16 cellular contexts compared by ENCODE assay signal in genomic region chr1:28062806-28063205, GRCh38. TPM values are rescaled to one million over a fixed set of nuclear protein-coding genes. Genes with fewer than 3 reads are reported as not detected.
DNase-seq lines count a peak whose midpoint lies in the region; ATAC-seq and TF ChIP-seq lines count a peak whose summit lies in the region.
"Had no signal": no experiment of that assay in that cellular context is flagged by ENCODE, and none has a peak within 500 bp of the region (broad histone marks: within the 10 kb centered on the region; RNA-seq: fewer than 3 reads in every experiment).

No MANE protein-coding gene starts in this region.

- H3K27ac ChIP-seq in Karpas-422 (ENCODE audit: low read length) (peak overlapping the region; percentile 62), left lung (peak overlapping the region in 1 of 2 donors; percentile 58), MM.1S (ENCODE audit: low read length) (no peak overlapping the region)
- H3K27ac ChIP-seq: GM23248 had no signal

- DNase-seq in COLO829 (ENCODE audit: low spot score): peak; percentile 46
- DNase-seq in Karpas-422: no peak
- peak; percentile 52 for DNase-seq in activated naive CD4-positive, alpha-beta T cell treated with anti-CD3 and anti-CD28 coated beads for 36 hours
- DNase-seq in left lung: peak in 1 of 2 donors; percentile 41
- no peak for DNase-seq in progenitor cell of endocrine pancreas (ENCODE audit: low spot score, unreplicated experiment)
- DNase-seq in NCI-H2227 (lab: John Stamatoyannopoulos, UW; ENCODE audit: unreplicated experiment): no peak
- no peak for DNase-seq in RPMI8226
- no peak for DNase-seq in MM.1S
- DNase-seq: GM23248; islet precursor cell; NCI-H748 treated with DMSO at 0.1 percent for 48 hours; stimulated activated naive B cell treated with anti-CD40 and anti-IgM and Interleukin-4, amounts not matched to agents 10 μg/mL and 1 μg/mL and 100 μg/mL, for 72 hours had no signal

- peaks cover 99% of the 10 kb centered on the region for H3K79me2 ChIP-seq in Karpas-422 (ENCODE audit: low read length)
- peaks cover 79% of the 10 kb centered on the region for H3K79me2 ChIP-seq in MM.1S (ENCODE audit: low read length)

- H3K27me3 Mint-ChIP-seq in activated naive CD4-positive, alpha-beta T cell treated with anti-CD3 and anti-CD28 coated beads for 36 hours (ENCODE audit: low read depth): no peaks in the 10 kb centered on the region
- no peaks in the 10 kb centered on the region for H3K27me3 Mint-ChIP-seq in progenitor cell of endocrine pancreas
- H3K27me3 Mint-ChIP-seq: central memory CD8-positive, alpha-beta T cell; IgD-negative memory B cell; stimulated activated naive B cell treated with anti-CD40 and anti-IgM and Interleukin-4, amounts not matched to agents 10 μg/mL and 1 μg/mL and 100 μg/mL, for 72 hours had no signal

- no peak overlapping the region for H3K4me3 Mint-ChIP-seq in activated naive CD4-positive, alpha-beta T cell treated with anti-CD3 and anti-CD28 coated beads for 36 hours
- H3K4me3 Mint-ChIP-seq in progenitor cell of endocrine pancreas (ENCODE audit: low read depth): no peak overlapping the region
- H3K4me3 Mint-ChIP-seq: central memory CD8-positive, alpha-beta T cell; nephron; stimulated activated naive B cell treated with anti-CD40 and anti-IgM and Interleukin-4, amounts not matched to agents 10 μg/mL and 1 μg/mL and 100 μg/mL, for 72 hours had no signal

- H3K36me3 ChIP-seq in Karpas-422 (ENCODE audit: insufficient read depth, low read length): peaks cover 10% of the 10 kb centered on the region
- peaks cover 0 to 9% of the 10 kb centered on the region in 2 donors for H3K36me3 ChIP-seq in left lung
- H3K36me3 ChIP-seq in MM.1S (replicated peaks; ENCODE audit: insufficient read depth, low read length): no peaks in the 10 kb centered on the region

- peaks cover 57% of the 10 kb centered on the region for H3K4me1 Mint-ChIP-seq in activated naive CD4-positive, alpha-beta T cell treated with anti-CD3 and anti-CD28 coated beads for 36 hours (ENCODE audit: low read depth)
- peaks cover 17% of the 10 kb centered on the region for H3K4me1 Mint-ChIP-seq in progenitor cell of endocrine pancreas (ENCODE audit: low read depth)

- H3K4me1 ChIP-seq in Karpas-422 (ENCODE audit: low read length) (peaks cover 92% of the 10 kb centered on the region), left lung (peaks cover 0 to 36% of the 10 kb centered on the region in 2 donors), MM.1S (ENCODE audit: low read length) (peaks cover 20% of the 10 kb centered on the region)

- peak; percentile 22 for ATAC-seq in left lung
- ATAC-seq: stimulated activated naive B cell treated with anti-CD40 and anti-IgM and Interleukin-4, amounts not matched to agents 10 μg/mL and 1 μg/mL and 100 μg/mL, for 72 hours had no signal

- H3K9ac ChIP-seq in Karpas-422 (ENCODE audit: low read length): no peak overlapping the region
- H3K9ac ChIP-seq in MM.1S (ENCODE audit: low read length): no peak overlapping the region
- H3K9ac ChIP-seq: GM23248 had no signal

- no peak for TF ChIP-seq CTCF in left lung (IDR thresholded peaks at IDR 0.05)
- TF ChIP-seq CTCF in progenitor cell of endocrine pancreas (IDR thresholded peaks at IDR 0.05; ENCODE audit: unreplicated experiment): no peak
- no peak for TF ChIP-seq CTCF in MM.1S (IDR thresholded peaks at IDR 0.05; ENCODE audit: low read length)

- H3K27me3 ChIP-seq in Karpas-422 (ENCODE audit: low read length) (no peaks in the 10 kb centered on the region), left lung (no peaks in the 10 kb centered on the region), MM.1S (replicated peaks; ENCODE audit: insufficient read depth, low read length) (no peaks in the 10 kb centered on the region)

- intact Hi-C loops in activated naive CD4-positive, alpha-beta T cell treated with anti-CD3 and anti-CD28 coated beads for 36 hours (cut with micrococcal nuclease): no loop called here
- intact Hi-C loops in left lung (cut with DNase I): no loop called here

- H3F3A ChIP-seq in MM.1S (ENCODE audit: insufficient read depth, low read length): peaks cover 17% of the 10 kb centered on the region

- H3K9me3 ChIP-seq in Karpas-422 (ENCODE audit: low read length): no peaks in the 10 kb centered on the region
- no peaks in the 10 kb centered on the region for H3K9me3 ChIP-seq in left lung
- no peaks in the 10 kb centered on the region for H3K9me3 ChIP-seq in MM.1S (replicated peaks; ENCODE audit: insufficient read depth, low read length)

- peaks cover 6% of the 10 kb centered on the region for H3K36me3 Mint-ChIP-seq in activated naive CD4-positive, alpha-beta T cell treated with anti-CD3 and anti-CD28 coated beads for 36 hours (ENCODE audit: low read depth)
- H3K36me3 Mint-ChIP-seq in progenitor cell of endocrine pancreas (ENCODE audit: insufficient read depth): peaks cover 1% of the 10 kb centered on the region

- H2AFZ ChIP-seq in Karpas-422 (ENCODE audit: low read length) (no peak overlapping the region), MM.1S (ENCODE audit: low read length) (no peak overlapping the region)
- H2AFZ ChIP-seq: GM23248 had no signal

- H3K4me2 ChIP-seq in Karpas-422 (ENCODE audit: low read depth, low read length, poor library complexity, severe bottlenecking): peak overlapping the region; percentile 21
- H3K4me2 ChIP-seq in MM.1S (ENCODE audit: low read depth, low read length): no peak overlapping the region

- CTCF ChIA-PET in activated naive CD4-positive, alpha-beta T cell treated with anti-CD3 and anti-CD28 coated beads for 36 hours (lab: Charles Lee): interaction anchor here (0.7 kb wide), 1 partner anchor 515 kb away, joined by 3 read pairs; no protein-coding TSS in a partner anchor

- H3K9me3 Mint-ChIP-seq in activated naive CD4-positive, alpha-beta T cell treated with anti-CD3 and anti-CD28 coated beads for 36 hours: no peaks in the 10 kb centered on the region
- no peaks in the 10 kb centered on the region for H3K9me3 Mint-ChIP-seq in progenitor cell of endocrine pancreas (ENCODE audit: low read depth)
- H3K9me3 Mint-ChIP-seq: central memory CD8-positive, alpha-beta T cell; IgD-negative memory B cell; nephron; stimulated activated naive B cell treated with anti-CD40 and anti-IgM and Interleukin-4, amounts not matched to agents 10 μg/mL and 1 μg/mL and 100 μg/mL, for 72 hours had no signal

- peak overlapping the region; percentile 36 for H3K27ac Mint-ChIP-seq in activated naive CD4-positive, alpha-beta T cell treated with anti-CD3 and anti-CD28 coated beads for 36 hours
- H3K27ac Mint-ChIP-seq in progenitor cell of endocrine pancreas: no peak overlapping the region
- H3K27ac Mint-ChIP-seq: nephron; stimulated activated naive B cell treated with anti-CD40 and anti-IgM and Interleukin-4, amounts not matched to agents 10 μg/mL and 1 μg/mL and 100 μg/mL, for 72 hours had no signal

- no peak overlapping the region for H3K4me3 ChIP-seq in Karpas-422 (ENCODE audit: low read length)
- no peak overlapping the region for H3K4me3 ChIP-seq in left lung
- H3K4me3 ChIP-seq in MM.1S (ENCODE audit: low read length): no peak overlapping the region
- H3K4me3 ChIP-seq: GM23248, skin epidermis had no signal

- H4K20me1 ChIP-seq in Karpas-422 (ENCODE audit: insufficient read depth, low read depth, low read length): no peaks in the 10 kb centered on the region
- no peaks in the 10 kb centered on the region for H4K20me1 ChIP-seq in MM.1S (ENCODE audit: insufficient read depth, low read length)

- H3K9me2 ChIP-seq in Karpas-422 (replicated peaks; ENCODE audit: insufficient read depth, low read length): no peaks in the 10 kb centered on the region
- H3K9me2 ChIP-seq in MM.1S (replicated peaks; ENCODE audit: insufficient read depth, low read length): no peaks in the 10 kb centered on the region

RNA-seq across cellular contexts. Expression of gene EYA3, which starts 25.6 kb away (rescaled TPM):
- 17.0 and 28.3 TPM in 2 replicates for total RNA-seq in Karpas-422 (2014; rRNA removed; shearing (Covaris generic); ENCODE audit: low replicate concordance)
- 10 to 100 TPM; 25.4 to 25.9 TPM for total RNA-seq in activated naive CD4-positive, alpha-beta T cell treated with anti-CD3 and anti-CD28 coated beads for 36 hours
- total RNA-seq in left lung: 10 to 100 TPM; 22.9 to 28.4 TPM
- 41.3 and 42.5 TPM in 2 replicates for total RNA-seq in progenitor cell of endocrine pancreas

Comparison
In these comparisons a context has a peak if more than half of its experiments do, and no peak if none do; other contexts are left out.
1. DNase-seq: peak in COLO829 (single experiment) and activated naive CD4-positive, alpha-beta T cell treated with anti-CD3 and anti-CD28 coated beads for 36 hours (single experiment); none in Karpas-422 (single experiment), progenitor cell of endocrine pancreas (single experiment), NCI-H2227 (single experiment), RPMI8226 (single experiment) and MM.1S (single experiment).